ENCODE assay signal across 8 cellular contexts in genomic region chr4:87498446-87498900, GRCh38. TPM values are rescaled to one million over a fixed set of nuclear protein-coding genes. Genes with fewer than 3 reads are reported as not detected.
DNase-seq lines count a peak whose midpoint lies in the region; ATAC-seq lines count a peak whose summit lies in the region.

No MANE protein-coding gene starts in this region.

- peak; percentile 62 for ATAC-seq in GM18517 (IDR thresholded peaks at IDR 0.05; ENCODE audit: unreplicated experiment)
- ATAC-seq in T-helper 17 cell: no peak
- peak; percentile 41 for ATAC-seq in sciatic nerve

- no peaks in the 10 kb centered on the region for H3K36me3 Mint-ChIP-seq in T-helper 17 cell (ENCODE audit: low read depth)

- intact Hi-C loops in sciatic nerve (cut with DNase I): no loop called here

- no peaks in the 10 kb centered on the region for H3K4me1 ChIP-seq in HAP-1

- H3K4me3 ChIP-seq in HAP-1: no peak overlapping the region

- no peak overlapping the region for H3K4me3 Mint-ChIP-seq in T-helper 17 cell

- H3K36me3 ChIP-seq in HAP-1 (replicated peaks): no peaks in the 10 kb centered on the region

- peak overlapping the region; percentile 9 for H3K27ac Mint-ChIP-seq in T-helper 17 cell

- peaks cover 6% of the 10 kb centered on the region for H3K27me3 Mint-ChIP-seq in T-helper 17 cell

- H3K27me3 ChIP-seq in HAP-1 (ENCODE audit: low read depth): no peaks in the 10 kb centered on the region

- peaks cover 7% of the 10 kb centered on the region for H3K4me1 Mint-ChIP-seq in T-helper 17 cell

- H3K9me3 ChIP-seq in T-helper 17 cell (ENCODE audit: control insufficient read depth, low read length, poor library complexity, severe bottlenecking) (no peaks in the 10 kb centered on the region), HAP-1 (no peaks in the 10 kb centered on the region)

- in situ Hi-C loops in HAP-1 (cut with MboI; ENCODE audit: low sequenced_read_pairs): no loop called here

- DNase-seq in HCEC 1CT (peak; percentile 45), T-helper 17 cell (no peak), sciatic nerve (ENCODE audit: low spot score) (no peak), HK-2 (ENCODE audit: unreplicated experiment) (no peak), HAP-1 (ENCODE audit: low spot score in 2 of 2) (no peak), SW 1271 (lab: John Stamatoyannopoulos, UW) (no peak), KG1 (lab: John Stamatoyannopoulos, UW) (no peak)

RNA-seq across cellular contexts. Expression of gene SPARCL1, which starts 30.7 kb away (rescaled TPM):
- total RNA-seq in T-helper 17 cell (not detected), sciatic nerve (441 TPM)

Comparison
In these comparisons a context has a peak if more than half of its experiments do, and no peak if none do; other contexts are left out.
1. RNA of gene SPARCL1, which starts 30.7 kb away (total RNA-seq): 441 TPM in sciatic nerve (single experiment); not detected in T-helper 17 cell; every median in the first group is over 100 times any median in the second.